In genomic region chr17:77141846-77142449, GRCh38 we compare ENCODE assay signal across 8 cellular contexts. TPM values are rescaled to one million over a fixed set of nuclear protein-coding genes. Genes with fewer than 3 reads are reported as not detected.
DNase-seq lines count a peak whose midpoint lies in the region; ATAC-seq, FAIRE-seq and TF ChIP-seq lines count a peak whose summit lies in the region.

No MANE protein-coding gene starts in this region.

- BruUV-seq in HepG2 (replicated peaks; lab: Mats Ljungman, UMichigan) = TSS peak; percentile 50

- TF ChIP-seq EP300 in HepG2 (IDR thresholded peaks at IDR 0.05; ENCODE audit: low read depth in 2 of 2, low read length in 2 of 2) (no peak), HepG2 (CRISPR knock-in tag; IDR thresholded peaks at IDR 0.05; ENCODE audit: borderline replicate concordance) (no peak)

- H3K4me3 Mint-ChIP-seq in activated T-cell treated with anti-CD3 and anti-CD28 coated beads, Interleukin-2, amount 50 U/mL, for 4 hours = peak overlapping the region; percentile 86

- FAIRE-seq in HepG2 (lab: Jason Lieb, UNC) = no peak

- no peak overlapping the region for H2AFZ ChIP-seq in HepG2 (ENCODE audit: low read length)

- peaks cover 16% of the 10 kb centered on the region for H3K36me3 Mint-ChIP-seq in activated T-cell treated with anti-CD3 and anti-CD28 coated beads, Interleukin-2, amount 50 U/mL, for 4 hours (ENCODE audit: insufficient read depth)

- peak overlapping the region; percentile 75 for H3K9ac ChIP-seq in HepG2 (ENCODE audit: insufficient read depth, low read depth, low read length)

- H3K79me2 ChIP-seq in HepG2 (ENCODE audit: insufficient read depth, low read length) = peaks cover 44% of the 10 kb centered on the region

- no peak for TF ChIP-seq CTCF in adrenal gland (IDR thresholded peaks at IDR 0.05)
- TF ChIP-seq CTCF in HepG2 (CRISPR knock-in tag; IDR thresholded peaks at IDR 0.05) = no peak
- no peak for TF ChIP-seq CTCF in thyroid gland (IDR thresholded peaks at IDR 0.05)

- no peaks in the 10 kb centered on the region for H3K9me3 ChIP-seq in adrenal gland (replicated peaks in 1 of 3)
- H3K9me3 ChIP-seq in HepG2 (ENCODE audit: low read length) = 0 out of 2 replicates have a peak, but pooled peaks cover 6% of the 10 kb centered on the region
- H3K9me3 ChIP-seq in thyroid gland = no peaks in the 10 kb centered on the region

- H3K9me3 Mint-ChIP-seq in activated T-cell treated with anti-CD3 and anti-CD28 coated beads, Interleukin-2, amount 50 U/mL, for 4 hours = peaks cover 11% of the 10 kb centered on the region

- DNase-seq in activated T-cell treated with anti-CD3 and anti-CD28 coated beads, Interleukin-2, amount 50 U/mL, for 4 hours = no peak
- no peak for DNase-seq in activated T-cell treated with anti-CD3 and anti-CD28 coated beads, Interleukin-2, amount 50 U/mL, for 1 hour
- DNase-seq in adrenal gland = no peak
- DNase-seq in HepG2 (ENCODE audit: low spot score) = no peak
- no peak for DNase-seq in thyroid gland
- DNase-seq in activated CD4-positive, alpha-beta T cell treated with anti-CD3 and anti-CD28 coated beads, Interleukin-2, amount 50 U/mL, for 1 hour = no peak
- no peak for DNase-seq in ACHN

- H4K20me1 ChIP-seq in HepG2 (ENCODE audit: insufficient read depth, low read length) = no peaks in the 10 kb centered on the region

- ATAC-seq in activated T-cell treated with anti-CD3 and anti-CD28 coated beads, Interleukin-2, amount 50 U/mL, for 4 hours = no peak
- no peak for ATAC-seq in HepG2
- ATAC-seq in HG03571 (IDR thresholded peaks at IDR 0.05; ENCODE audit: unreplicated experiment) = no peak

- POLR2A ChIA-PET in HepG2 (lab: Yijun Ruan, JAX) = interaction anchor here (0.6 to 3.7 kb wide), 6 partner anchors 7 to 113 kb away, joined by 3 to 38 read pairs (median 8); no protein-coding TSS in a partner anchor

- no peak for TF ChIP-seq RAD21 in HepG2 (CRISPR knock-in tag; IDR thresholded peaks at IDR 0.05)

- peaks cover 59% of the 10 kb centered on the region for H3K4me1 Mint-ChIP-seq in activated T-cell treated with anti-CD3 and anti-CD28 coated beads, Interleukin-2, amount 50 U/mL, for 4 hours (ENCODE audit: low read depth)

- H3K27me3 Mint-ChIP-seq in activated T-cell treated with anti-CD3 and anti-CD28 coated beads, Interleukin-2, amount 50 U/mL, for 4 hours (ENCODE audit: low read depth) = no peaks in the 10 kb centered on the region

- H3K27ac ChIP-seq in adrenal gland (peak overlapping the region; percentile 69 to 99 (median 92)), HepG2 (ENCODE audit: extremely low read length, insufficient read depth, low read length) (peak overlapping the region; percentile 69), thyroid gland (peak overlapping the region; percentile 87 to 96 (median 94))

- H3K36me3 ChIP-seq in adrenal gland (replicated peaks in 1 of 2) (peaks cover 0 to 25% of the 10 kb centered on the region in 2 donors), HepG2 (replicated peaks in 1 of 2; ENCODE audit: control insufficient read depth in 1 of 2, insufficient read depth in 2 of 2, low read length in 2 of 2) (peaks cover 6 to 26% of the 10 kb centered on the region in 2 experiments), thyroid gland (peaks cover 0 to 7% of the 10 kb centered on the region in 2 donors)

- H3K4me3 ChIP-seq in adrenal gland (peak overlapping the region; percentile 74 to 96 (median 86)), HepG2 (replicated peaks in 1 of 3; ENCODE audit: insufficient read depth in 1 of 3, low read depth in 2 of 3, low read length in 3 of 3) (peak overlapping the region; percentile 85 to 95 (median 85)), thyroid gland (replicated peaks in 1 of 3) (peak overlapping the region in 2 of 3 donors; percentile 76 to 94)

- H3K4me1 ChIP-seq in adrenal gland (replicated peaks in 1 of 2) (peaks cover 53 to 55% of the 10 kb centered on the region in 2 donors), HepG2 (ENCODE audit: insufficient read depth, low read length) (peaks cover 73% of the 10 kb centered on the region), thyroid gland (peaks cover 32 to 44% of the 10 kb centered on the region in 2 donors)

- in situ Hi-C loops in HepG2 (cut with HindIII; ENCODE audit: extremely low pct_ligation_motif_present, low pct_unique_long_range_greater_than_20kb) = no loop called here
- in situ Hi-C loops in ACHN (cut with HindIII; ENCODE audit: low pct_ligation_motif_present, low pct_unique_long_range_greater_than_20kb, low sequenced_read_pairs) = no loop called here

- H3K27me3 ChIP-seq in adrenal gland (no peaks in the 10 kb centered on the region), HepG2 (ENCODE audit: control insufficient read depth in 1 of 2, insufficient read depth in 2 of 2, low read length in 2 of 2) (no peaks in the 10 kb centered on the region; a peak in 1 of 5 replicates), thyroid gland (no peaks in the 10 kb centered on the region)

- WGBS in adrenal gland, 4 donors = 41 to 54% (median 47%) methylated on average over 5 to 9 of the region's 9 CpGs
- WGBS in HepG2 (ENCODE audit: low lambda C conversion rate) = 81% methylated on average over 9 of the region's 9 CpGs
- WGBS in thyroid gland, 2 donors = 66 to 74% methylated on average over 9 of the region's 9 CpGs

- TF ChIP-seq POLR2A in adrenal gland (IDR thresholded peaks at IDR 0.05) = no peak
- TF ChIP-seq POLR2A in HepG2 (IDR thresholded peaks at IDR 0.05; ENCODE audit: insufficient read depth in 1 of 2, low read depth in 2 of 2, low read length in 2 of 2) = no peak
- TF ChIP-seq POLR2A in thyroid gland (IDR thresholded peaks at IDR 0.05) = no peak

- H3K4me2 ChIP-seq in HepG2 (ENCODE audit: low read depth, low read length) = peak overlapping the region; percentile 87

- CTCF ChIA-PET in HepG2 (lab: Yijun Ruan, JAX; ENCODE audit: low intra/inter-chr PET ratio, low total read pairs) = no interaction called here

- intact Hi-C loops in adrenal gland (cut with DNase I) (loop anchor here in 1 of 2 donors (10.0 kb wide), 2 partner anchors 47 to 63 kb away; no protein-coding TSS in a partner anchor), HepG2 (cut with micrococcal nuclease; ENCODE audit: unreplicated experiment) (loop anchor here (2.0 kb wide), 1 partner anchor 67 kb away; no protein-coding TSS in a partner anchor), thyroid gland (cut with DNase I) (loop anchor here (5.0 kb wide), 1 partner anchor 40 kb away; no protein-coding TSS in a partner anchor)

TF ChIP-seq in HepG2, 621 proteins besides CTCF, POLR2A, EP300 and RAD21 (continues in another document):
- TF ChIP-seq TERF1 (CRISPR knock-in tag; IDR thresholded peaks at IDR 0.05) = 0 out of 2 replicates have a peak, but pooled peaks have one; percentile 11

RNA-seq across cellular contexts. Expression of gene SEC14L1, which starts 1.2 kb away (rescaled TPM):
- total RNA-seq in activated T-cell treated with anti-CD3 and anti-CD28 coated beads, Interleukin-2, amount 50 U/mL, for 4 hours = 10 to 100 TPM; 26.5 to 36.9 (median 27.4) TPM
- total RNA-seq in adrenal gland (100 to 1,000 TPM; 130 to 255 (median 199) TPM), HepG2 (2016; rRNA removed; fragmentation: Illumina TruSeq; extraction: Trizol) (43.9 and 62.5 TPM in 2 replicates), thyroid gland (100 to 1,000 TPM in 2 of 4 donors, 10 to 100 TPM in 2; 57.6 to 287 (median 102) TPM)
- polyA plus RNA-seq in adrenal gland (100 to 1,000 TPM in 2 of 3 donors, 10 to 100 TPM in 1; 61.8 to 125 (median 119) TPM), HepG2 (2011; rRNA removed) (26.3 and 27.0 TPM in 2 replicates)
- 22.8 and 28.1 TPM in 2 replicates for total RNA-seq in HepG2 (2016; cell fraction: cytosol; rRNA removed; fragmentation: Illumina TruSeq; extraction: Trizol; ENCODE audit: low read depth)
- total RNA-seq in HepG2 (2016; cell fraction: insoluble cytoplasmic fraction; rRNA removed; fragmentation: Illumina TruSeq; extraction: Trizol) = 51.1 and 57.5 TPM in 2 replicates
- total RNA-seq in HepG2 (2016; cell fraction: membrane; rRNA removed; fragmentation: Illumina TruSeq; extraction: Trizol) = 75.8 and 78.7 TPM in 2 replicates
- total RNA-seq in HepG2 (2016; cell fraction: nucleus; rRNA removed; fragmentation: Illumina TruSeq; extraction: Trizol) = 34.2 and 41.8 TPM in 2 replicates
- polyA plus RNA-seq in HepG2 (2011; cell fraction: cytosol; rRNA removed) = 17.3 and 23.1 TPM in 2 replicates
- 30.8 and 49.2 TPM in 2 replicates for polyA plus RNA-seq in HepG2 (2011; cell fraction: nucleus; rRNA removed)
- polyA plus RNA-seq in HepG2 (2012) = 37.6 and 54.7 TPM in 2 replicates
- polyA plus RNA-seq in HepG2 (2016; cell fraction: cytosol; fragmentation: Illumina TruSeq; extraction: Trizol; ENCODE audit: low read depth) = 30.8 and 38.2 TPM in 2 replicates
- polyA plus RNA-seq in HepG2 (2016; cell fraction: insoluble cytoplasmic fraction; fragmentation: Illumina TruSeq; extraction: Trizol; ENCODE audit: low read depth) = 57.4 and 67.9 TPM in 2 replicates
- 55.3 and 57.7 TPM in 2 replicates for polyA plus RNA-seq in HepG2 (2016; cell fraction: membrane; fragmentation: Illumina TruSeq; extraction: Trizol; ENCODE audit: low read depth)
- 56.1 and 65.2 TPM in 2 replicates for polyA plus RNA-seq in HepG2 (2016; cell fraction: nucleus; fragmentation: Illumina TruSeq; extraction: Trizol; ENCODE audit: insufficient read depth, low read depth)
- polyA minus RNA-seq in HepG2 (2011; rRNA and poly(A)+ RNA removed; ENCODE audit: low replicate concordance) = 16.4 and 49.1 TPM in 2 replicates
- 23.7 and 34.8 TPM in 2 replicates for polyA minus RNA-seq in HepG2 (2011; cell fraction: cytosol; rRNA and poly(A)+ RNA removed)
- 29.4 and 35.6 TPM in 2 replicates for polyA minus RNA-seq in HepG2 (2011; cell fraction: nucleus; rRNA and poly(A)+ RNA removed)
